7 cellular contexts compared by ENCODE assay signal in the genomic region with DNA sequence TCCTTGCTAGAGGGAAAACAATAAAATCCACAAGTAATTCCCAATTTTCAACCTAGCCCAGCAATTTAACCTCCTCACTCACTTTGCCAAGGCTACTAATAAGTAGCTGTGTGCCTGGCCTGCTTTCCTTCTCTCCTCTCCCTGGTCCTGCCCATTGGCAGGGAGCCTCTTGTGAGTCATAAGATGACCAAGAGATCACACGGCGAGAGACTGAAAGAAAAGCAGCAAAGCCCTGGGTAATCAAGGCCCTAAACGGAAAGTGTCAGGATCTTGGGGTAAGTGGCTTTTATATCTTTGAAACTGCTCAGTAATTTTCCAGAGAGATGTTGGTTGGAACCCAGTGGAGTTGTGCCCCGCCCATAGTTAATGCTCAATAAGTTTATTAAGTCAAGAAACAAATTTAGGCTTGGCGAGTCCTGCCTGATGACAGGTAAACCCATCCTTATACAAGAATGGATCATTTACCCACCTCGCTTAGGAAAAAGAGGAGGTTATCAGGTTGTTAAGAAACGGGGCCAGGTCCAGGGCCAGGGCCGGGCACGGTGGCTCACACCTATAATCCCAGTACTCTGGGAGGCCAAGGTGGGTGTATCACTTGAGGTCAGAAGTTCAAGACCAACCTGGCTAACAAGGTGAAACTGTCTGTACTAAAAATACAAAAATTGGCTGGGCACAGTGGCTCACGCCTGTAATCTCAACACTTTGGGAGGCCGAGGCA. TPM values are rescaled to one million over a fixed set of nuclear protein-coding genes. Genes with fewer than 3 reads are reported as not detected.
DNase-seq lines count a peak whose midpoint lies in the region; ATAC-seq and TF ChIP-seq lines count a peak whose summit lies in the region.

No MANE protein-coding gene starts in this region.

- no peak for TF ChIP-seq CTCF in coronary artery (IDR thresholded peaks at IDR 0.05)
- no peak for TF ChIP-seq CTCF in lower lobe of right lung (IDR thresholded peaks at IDR 0.05)
- no peak for TF ChIP-seq CTCF in CD4-positive, alpha-beta T cell (IDR thresholded peaks at IDR 0.05)

- no peaks in the 10 kb centered on the region for H3K4me1 Mint-ChIP-seq in CD4-positive, alpha-beta T cell (ENCODE audit: low read depth)

- H3K4me1 ChIP-seq in lower lobe of right lung (no peaks in the 10 kb centered on the region), urinary bladder (ENCODE audit: insufficient read depth) (no peaks in the 10 kb centered on the region)

- CTCF ChIA-PET in CD4-positive, alpha-beta T cell (lab: Charles Lee): no interaction called here

- no peaks in the 10 kb centered on the region for H3K9me3 ChIP-seq in lower lobe of right lung
- no peaks in the 10 kb centered on the region for H3K9me3 ChIP-seq in CD4-positive, alpha-beta T cell (ENCODE audit: control insufficient read depth, low read length)

- DNase-seq in LoVo (ENCODE audit: low spot score) (peak; percentile 82), coronary artery (ENCODE audit: low spot score) (peak; percentile 85), lower lobe of right lung (no peak), NCI-H524 (lab: John Stamatoyannopoulos, UW) (no peak)
- DNase-seq in stimulated activated CD4-positive, alpha-beta T cell treated with anti-CD3 and anti-CD28 coated beads, Interleukin-2, amount 100 ng/mL, for 48 hours: no peak
- no peak for DNase-seq in CD4-positive, alpha-beta T cell

- H3K27me3 ChIP-seq in lower lobe of right lung (ENCODE audit: low read depth): no peaks in the 10 kb centered on the region
- no peaks in the 10 kb centered on the region for H3K27me3 ChIP-seq in CD4-positive, alpha-beta T cell (ENCODE audit: control insufficient read depth, insufficient read depth, low read length)

- H3K4me3 ChIP-seq in coronary artery: peak overlapping the region; percentile 38
- H3K4me3 ChIP-seq in lower lobe of right lung: no peak overlapping the region
- no peak overlapping the region for H3K4me3 ChIP-seq in urinary bladder (ENCODE audit: low read depth, low read length)

- H3K27ac ChIP-seq in coronary artery (peak overlapping the region; percentile 87 to 92), lower lobe of right lung (peak overlapping the region; percentile 33), urinary bladder (ENCODE audit: low read depth) (peak overlapping the region; percentile 62)
- no peak overlapping the region for H3K27ac ChIP-seq in CD4-positive, alpha-beta T cell (ENCODE audit: low read depth, low read length)

- H3K27ac Mint-ChIP-seq in CD4-positive, alpha-beta T cell: no peak overlapping the region

- H3K9me3 Mint-ChIP-seq in CD4-positive, alpha-beta T cell: no peaks in the 10 kb centered on the region

- ATAC-seq in lower lobe of right lung: peak; percentile 78 to 89
- no peak for ATAC-seq in CD4-positive, alpha-beta T cell (ENCODE audit: poor library complexity)

- H3K4me3 Mint-ChIP-seq in CD4-positive, alpha-beta T cell: no peak overlapping the region

- H3K27me3 Mint-ChIP-seq in CD4-positive, alpha-beta T cell: no peaks in the 10 kb centered on the region

- H3K36me3 ChIP-seq in lower lobe of right lung (no peaks in the 10 kb centered on the region), urinary bladder (ENCODE audit: insufficient read depth) (no peaks in the 10 kb centered on the region)

- H3K36me3 Mint-ChIP-seq in CD4-positive, alpha-beta T cell (ENCODE audit: low read depth): no peaks in the 10 kb centered on the region

- 68% methylated on average over 11 of the region's 11 CpGs for WGBS in urinary bladder

- intact Hi-C loops in lower lobe of right lung (cut with DNase I): no loop called here
- intact Hi-C loops in CD4-positive, alpha-beta T cell (cut with DNase I, micrococcal nuclease): no loop called here

- POLR2A ChIA-PET in CD4-positive, alpha-beta T cell (lab: Charles Lee): interaction anchor here (1.5 kb wide), 1 partner anchor 10 kb away, joined by 3 read pairs; a partner anchor contains a TSS

RNA-seq across cellular contexts. Expression of a gene that starts 10.0 kb away (rescaled TPM):
- total RNA-seq in lower lobe of right lung (76.9 TPM), urinary bladder (40.0 TPM)
- polyA plus RNA-seq in urinary bladder: 10.4 TPM
- total RNA-seq in CD4-positive, alpha-beta T cell: 10 to 100 TPM; 21.4 to 21.6 TPM

Comparison
In these comparisons a context has a peak if more than half of its experiments do, and no peak if none do; other contexts are left out.
1. DNase-seq: peak in LoVo (single experiment) and coronary artery (single experiment); none in lower lobe of right lung (single experiment), stimulated activated CD4-positive, alpha-beta T cell treated with anti-CD3 and anti-CD28 coated beads, Interleukin-2, amount 100 ng/mL, for 48 hours (0 of 2), CD4-positive, alpha-beta T cell (0 of 10) and NCI-H524 (0 of 2).